ENCODE assay signal across 19 cellular contexts in the genomic region with DNA sequence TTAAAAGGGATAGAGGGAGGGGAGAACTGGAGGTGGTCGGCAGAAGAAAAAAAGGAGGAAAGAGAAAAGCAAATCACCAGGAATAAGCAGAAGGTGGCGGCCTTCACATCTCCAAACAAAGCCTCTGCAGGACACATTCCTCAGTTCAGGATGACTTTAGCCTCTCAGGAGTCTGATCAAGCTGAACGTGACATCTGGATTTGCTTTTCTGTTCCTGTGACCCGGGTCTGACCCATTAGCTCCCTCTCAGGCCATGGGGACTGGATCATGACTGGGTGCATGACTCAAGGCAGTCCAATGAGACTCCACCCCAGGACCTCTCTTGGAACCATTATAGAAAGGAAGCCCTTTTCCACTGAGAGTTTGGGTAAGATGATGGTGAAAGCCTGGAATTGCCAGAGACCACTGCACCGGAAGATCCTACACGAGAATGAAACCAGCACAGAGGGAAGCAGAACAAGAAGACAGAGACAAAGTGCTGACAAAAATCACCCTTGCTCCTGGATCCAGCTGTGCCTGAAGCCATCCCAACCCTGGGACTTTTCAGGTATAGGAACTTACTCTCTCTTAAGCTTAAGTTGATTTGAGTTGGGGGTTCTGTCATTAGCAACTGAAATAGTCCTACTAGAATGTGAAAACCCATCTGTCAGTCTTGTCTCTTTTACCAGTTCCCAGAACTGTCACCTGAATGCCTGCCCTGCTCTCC. TPM values are rescaled to one million over a fixed set of nuclear protein-coding genes. Genes with fewer than 3 reads are reported as not detected.
DNase-seq lines count a peak whose midpoint lies in the region; ATAC-seq, FAIRE-seq and TF ChIP-seq lines count a peak whose summit lies in the region.
"Had no signal": no experiment of that assay in that cellular context is flagged by ENCODE, and none has a peak within 500 bp of the region (broad histone marks: within the 10 kb centered on the region; RNA-seq: fewer than 3 reads in every experiment).

No MANE protein-coding gene starts in this region.

- H3K4me2 ChIP-seq in HepG2 (ENCODE audit: low read depth, low read length) = no peak overlapping the region
- H3K4me2 ChIP-seq: A549, KMS-11 had no signal

- no peak overlapping the region for H2AFZ ChIP-seq in HepG2 (ENCODE audit: low read length)

- no peaks in the 10 kb centered on the region for H3K9me3 ChIP-seq in HepG2 (ENCODE audit: low read length)
- H3K9me3 ChIP-seq in right lobe of liver = no peaks in the 10 kb centered on the region
- H3K9me3 ChIP-seq in HUES48 (ENCODE audit: control insufficient read depth, insufficient read depth, low read length) = no peaks in the 10 kb centered on the region
- H3K9me3 ChIP-seq in aorta (ENCODE audit: control insufficient read depth, low read length) = no peaks in the 10 kb centered on the region
- H3K9me3 ChIP-seq: A549, Peyer's patch had no signal

- no peak for FAIRE-seq in HepG2 (lab: Jason Lieb, UNC)
- FAIRE-seq: A549, GM12878, GM18507 had no signal

- no peak; the same call in 2 of the 3 replicates for ATAC-seq in HepG2
- ATAC-seq in right lobe of liver = no peak
- no peak for ATAC-seq in aorta (ENCODE audit: low FRiP score)
- ATAC-seq in HG03108 (IDR thresholded peaks at IDR 0.05; ENCODE audit: unreplicated experiment) = no peak
- ATAC-seq: A549, GM12878, HCT116 had no signal

- H3K4me1 ChIP-seq in HepG2 (ENCODE audit: insufficient read depth, low read length) (peaks cover 9% of the 10 kb centered on the region), right lobe of liver (no peaks in the 10 kb centered on the region), HUES48 (ENCODE audit: control insufficient read depth, insufficient read depth, low read length) (peaks cover 8% of the 10 kb centered on the region), aorta (ENCODE audit: control insufficient read depth in 1 of 2, insufficient read depth in 2 of 2, low read length in 2 of 2) (no peaks in the 10 kb centered on the region)
- H3K4me1 ChIP-seq: A549, Peyer's patch had no signal

- TF ChIP-seq CTCF in HepG2 (CRISPR knock-in tag; IDR thresholded peaks at IDR 0.05) (no peak), right lobe of liver (IDR thresholded peaks at IDR 0.05) (no peak)

- CTCF ChIA-PET in HepG2 (lab: Yijun Ruan, JAX; ENCODE audit: low intra/inter-chr PET ratio, low total read pairs) = no interaction called here

- H3K27me3 ChIP-seq in HepG2 (ENCODE audit: control insufficient read depth in 1 of 2, insufficient read depth in 2 of 2, low read length in 2 of 2) (0 out of 5 replicates have a peak, but pooled peaks cover 0 to 3% of the 10 kb centered on the region in 2 experiments), right lobe of liver (no peaks in the 10 kb centered on the region), HUES48 (ENCODE audit: control insufficient read depth, insufficient read depth, low read length) (no peaks in the 10 kb centered on the region), aorta (ENCODE audit: control insufficient read depth in 1 of 2, insufficient read depth in 2 of 2, low read length in 1 of 2) (no peaks in the 10 kb centered on the region)
- H3K27me3 ChIP-seq: Peyer's patch had no signal

- WGBS in HepG2 (ENCODE audit: low lambda C conversion rate) = 37% methylated on average over 6 of the region's 6 CpGs
- 48% methylated on average over 3 of the region's 6 CpGs for WGBS in right lobe of liver (ENCODE audit: insufficient coverage, low coverage, low lambda C conversion rate, missing lambda C conversion rate)
- WGBS in aorta, 2 donors = 67 to 71% methylated on average over 6 of the region's 6 CpGs

- TF ChIP-seq POLR2A in HepG2 (IDR thresholded peaks at IDR 0.05; ENCODE audit: insufficient read depth in 1 of 2, low read depth in 2 of 2, low read length in 2 of 2) (no peak), right lobe of liver (IDR thresholded peaks at IDR 0.05) (no peak)

- BruUV-seq in HepG2 (replicated peaks; lab: Mats Ljungman, UMichigan) = no TSS peak

- H3K9ac ChIP-seq in HepG2 (ENCODE audit: insufficient read depth, low read depth, low read length) (no peak overlapping the region), HUES48 (ENCODE audit: low read depth, low read length) (no peak overlapping the region)
- H3K9ac ChIP-seq: KMS-11 had no signal

- intact Hi-C loops in HepG2 (cut with micrococcal nuclease; ENCODE audit: unreplicated experiment) (no loop called here), right lobe of liver (cut with DNase I) (no loop called here), aorta (cut with DNase I) (no loop called here)

- TF ChIP-seq RAD21 in HepG2 (CRISPR knock-in tag; IDR thresholded peaks at IDR 0.05) = no peak

- DNase-seq in HepG2 (ENCODE audit: low spot score) (no peak), right lobe of liver (no peak), fibroblast of peridontal ligament (ENCODE audit: extremely low read depth) (peak; percentile 57), aorta (no peak), DMS53 treated with DMSO at 0.1 percent for 48 hours (lab: John Stamatoyannopoulos, UW; ENCODE audit: unreplicated experiment) (no peak)
- no peak for DNase-seq in effector CD8-positive, alpha-beta T cell (lab: John Stamatoyannopoulos, UW)
- DNase-seq: CD8-positive, alpha-beta memory T cell; NCI-H1417 treated with DMSO at 0.1 percent for 48 hours; NCI-H2081; NCI-H510A treated with DMSO at 0.1 percent for 48 hours; Peyer's patch; SHP77 treated with DMSO at 0.1 percent for 48 hours had no signal

- H3K4me3 ChIP-seq in HepG2 (replicated peaks in 1 of 3; ENCODE audit: insufficient read depth in 1 of 3, low read depth in 2 of 3, low read length in 3 of 3) (no peak overlapping the region), right lobe of liver (no peak overlapping the region), HUES48 (ENCODE audit: low read depth, low read length) (no peak overlapping the region), aorta (ENCODE audit: low read length in 2 of 2) (no peak overlapping the region)
- H3K4me3 ChIP-seq: A549, GM12878, Peyer's patch had no signal

- no peaks in the 10 kb centered on the region for H3K79me2 ChIP-seq in HepG2 (ENCODE audit: insufficient read depth, low read length)

- POLR2A ChIA-PET in HepG2 (lab: Yijun Ruan, JAX) = no interaction called here

- no peak overlapping the region for H3K27ac ChIP-seq in HepG2 (ENCODE audit: extremely low read length, insufficient read depth, low read length)
- no peak overlapping the region for H3K27ac ChIP-seq in right lobe of liver
- H3K27ac ChIP-seq in HUES48 (ENCODE audit: low read depth, low read length) = peak overlapping the region; percentile 92
- no peak overlapping the region for H3K27ac ChIP-seq in aorta (ENCODE audit: low read depth in 1 of 2, low read length in 2 of 2)
- H3K27ac ChIP-seq: A549, KMS-11, Peyer's patch had no signal

- H4K20me1 ChIP-seq in HepG2 (ENCODE audit: insufficient read depth, low read length) = no peaks in the 10 kb centered on the region

- TF ChIP-seq EP300 in HepG2 (IDR thresholded peaks at IDR 0.05; ENCODE audit: low read depth in 2 of 2, low read length in 2 of 2) = no peak
- TF ChIP-seq EP300 in HepG2 (CRISPR knock-in tag; IDR thresholded peaks at IDR 0.05; ENCODE audit: borderline replicate concordance) = no peak

- no peaks in the 10 kb centered on the region for H3K36me3 ChIP-seq in HepG2 (replicated peaks in 1 of 2; ENCODE audit: control insufficient read depth in 1 of 2, insufficient read depth in 2 of 2, low read length in 2 of 2)
- no peaks in the 10 kb centered on the region for H3K36me3 ChIP-seq in right lobe of liver
- H3K36me3 ChIP-seq in HUES48 (ENCODE audit: control insufficient read depth, insufficient read depth, low read length) = 0 out of 2 replicates have a peak, but pooled peaks cover 3% of the 10 kb centered on the region
- H3K36me3 ChIP-seq in aorta (ENCODE audit: control insufficient read depth in 1 of 2, insufficient read depth in 2 of 2, low read length in 1 of 2) = no peaks in the 10 kb centered on the region
- H3K36me3 ChIP-seq: Peyer's patch had no signal

- in situ Hi-C loops in HepG2 (cut with HindIII; ENCODE audit: extremely low pct_ligation_motif_present, low pct_unique_long_range_greater_than_20kb) = no loop called here

TF ChIP-seq in HepG2, 621 proteins besides CTCF, POLR2A, EP300 and RAD21 (continues in another document):
- TF ChIP-seq, protein P1, sequence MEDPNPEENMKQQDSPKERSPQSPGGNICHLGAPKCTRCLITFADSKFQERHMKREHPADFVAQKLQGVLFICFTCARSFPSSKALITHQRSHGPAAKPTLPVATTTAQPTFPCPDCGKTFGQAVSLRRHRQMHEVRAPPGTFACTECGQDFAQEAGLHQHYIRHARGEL (CRISPR knock-in tag; IDR thresholded peaks at IDR 0.05) = no peak
- TF ChIP-seq ZNF329 (CRISPR knock-in tag; IDR thresholded peaks at IDR 0.05; ENCODE audit: low read depth) = peak; percentile 97
- no peak for TF ChIP-seq ZNF33A (CRISPR knock-in tag; IDR thresholded peaks at IDR 0.05; ENCODE audit: borderline replicate concordance)

RNA-seq across cellular contexts. Expression of a gene that starts 45.4 kb away (rescaled TPM):
- total RNA-seq in HepG2 (2016; rRNA removed; fragmentation: Illumina TruSeq; extraction: Trizol) (20.7 and 26.5 TPM in 2 replicates), right lobe of liver (1 to 10 TPM; 1.9 to 5.1 (median 4.3) TPM), aorta (10 to 100 TPM in 1 of 2 donors, 1 to 10 TPM in 1; 7.1 to 12.1 TPM)
- total RNA-seq in HepG2 (2016; cell fraction: cytosol; rRNA removed; fragmentation: Illumina TruSeq; extraction: Trizol; ENCODE audit: low read depth) = 18.0 and 20.8 TPM in 2 replicates
- total RNA-seq in HepG2 (2016; cell fraction: insoluble cytoplasmic fraction; rRNA removed; fragmentation: Illumina TruSeq; extraction: Trizol) = 18.8 and 31.8 TPM in 2 replicates
- total RNA-seq in HepG2 (2016; cell fraction: membrane; rRNA removed; fragmentation: Illumina TruSeq; extraction: Trizol) = 10.2 and 13.1 TPM in 2 replicates
- total RNA-seq in HepG2 (2016; cell fraction: nucleus; rRNA removed; fragmentation: Illumina TruSeq; extraction: Trizol) = 40.2 and 44.1 TPM in 2 replicates
- polyA plus RNA-seq in HepG2 (2011; rRNA removed) (3.0 and 5.9 TPM in 2 replicates), aorta (1 to 10 TPM; 2.5 to 2.9 TPM)
- polyA plus RNA-seq in HepG2 (2011; cell fraction: cytosol; rRNA removed) = 2.4 and 3.3 TPM in 2 replicates
- 6.9 and 7.4 TPM in 2 replicates for polyA plus RNA-seq in HepG2 (2011; cell fraction: nucleus; rRNA removed)
- 2.4 and 5.5 TPM in 2 replicates for polyA plus RNA-seq in HepG2 (2012)
- 1.1 and 1.3 TPM in 2 replicates for polyA plus RNA-seq in HepG2 (2016; cell fraction: cytosol; fragmentation: Illumina TruSeq; extraction: Trizol; ENCODE audit: low read depth)
- 18.1 and 20.3 TPM in 2 replicates for polyA plus RNA-seq in HepG2 (2016; cell fraction: insoluble cytoplasmic fraction; fragmentation: Illumina TruSeq; extraction: Trizol; ENCODE audit: low read depth)
- 2.3 and 3.2 TPM in 2 replicates for polyA plus RNA-seq in HepG2 (2016; cell fraction: membrane; fragmentation: Illumina TruSeq; extraction: Trizol; ENCODE audit: low read depth)
- polyA plus RNA-seq in HepG2 (2016; cell fraction: nucleus; fragmentation: Illumina TruSeq; extraction: Trizol; ENCODE audit: insufficient read depth, low read depth) = 17.9 and 19.5 TPM in 2 replicates
- polyA minus RNA-seq in HepG2 (2011; rRNA and poly(A)+ RNA removed; ENCODE audit: low replicate concordance) = 4.5 and 16.4 TPM in 2 replicates
- polyA minus RNA-seq in HepG2 (2011; cell fraction: cytosol; rRNA and poly(A)+ RNA removed) = 4.0 and 5.3 TPM in 2 replicates
- 18.5 and 34.0 TPM in 2 replicates for polyA minus RNA-seq in HepG2 (2011; cell fraction: nucleus; rRNA and poly(A)+ RNA removed)
